26 cellular contexts compared by ENCODE assay signal in the genomic region with DNA sequence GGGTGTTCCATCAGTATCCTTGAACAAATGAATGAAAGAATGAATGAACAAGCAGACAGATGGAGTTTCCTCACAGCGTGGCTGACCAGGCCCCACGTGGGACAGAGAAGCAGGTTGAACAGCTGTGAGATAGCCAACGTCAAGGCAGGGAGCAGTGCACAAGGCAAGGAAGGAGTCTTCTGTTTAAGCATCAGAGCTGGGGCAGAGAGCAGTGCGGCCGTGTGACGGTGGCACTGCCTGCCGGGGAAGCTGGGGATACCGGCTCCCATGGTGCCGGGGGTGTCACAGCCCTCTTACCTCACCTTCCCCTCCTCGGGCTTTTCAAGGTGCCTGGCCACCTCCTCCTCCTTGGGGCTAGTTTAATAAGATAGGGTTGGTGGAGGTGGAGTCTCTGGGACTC.
"Had no signal": no experiment of that assay in that cellular context is flagged by ENCODE, and none has a peak within 500 bp of the region (broad histone marks: within the 10 kb centered on the region; RNA-seq: fewer than 3 reads in every experiment).

No MANE protein-coding gene starts in this region.

- ATAC-seq: naive thymus-derived CD4-positive, alpha-beta T cell; natural killer cell; pancreas; psoas muscle; right cardiac atrium; right lobe of liver; stimulated activated effector memory CD8-positive, alpha-beta T cell treated with anti-CD3 and anti-CD28 coated beads, Interleukin-12 subunit alpha, Interleukin-12 subunit beta, amount 100 ng/mL, for 72 hours; stimulated activated naive B cell treated with anti-CD40 and anti-IgM and Interleukin-4, amounts not matched to agents 10 μg/mL and 1 μg/mL and 100 μg/mL, for 72 hours had no signal

- H3K27ac Mint-ChIP-seq: naive thymus-derived CD4-positive, alpha-beta T cell; natural killer cell; nephron; stimulated activated effector memory CD8-positive, alpha-beta T cell treated with anti-CD3 and anti-CD28 coated beads, Interleukin-12 subunit alpha, Interleukin-12 subunit beta, amount 100 ng/mL, for 72 hours; stimulated activated naive B cell treated with anti-CD40 and anti-IgM and Interleukin-4, amounts not matched to agents 10 μg/mL and 1 μg/mL and 100 μg/mL, for 72 hours; stimulated activated naive CD8-positive, alpha-beta T cell treated with anti-CD3 and anti-CD28 coated beads, Interleukin-15, Interleukin-2, amounts not matched to agents 100 ng/mL and 50 ng/mL, for 24 hours had no signal

- H3K27me3 Mint-ChIP-seq: naive thymus-derived CD4-positive, alpha-beta T cell; stimulated activated naive B cell treated with anti-CD40 and anti-IgM and Interleukin-4, amounts not matched to agents 10 μg/mL and 1 μg/mL and 100 μg/mL, for 72 hours; stimulated activated naive CD8-positive, alpha-beta T cell treated with anti-CD3 and anti-CD28 coated beads, Interleukin-15, Interleukin-2, amounts not matched to agents 100 ng/mL and 50 ng/mL, for 24 hours had no signal

- H3K27me3 ChIP-seq: neutrophil, pancreas, right lobe of liver, sigmoid colon, stomach, thyroid gland, tibial nerve, upper lobe of left lung, vagina had no signal

- H3K4me3 ChIP-seq: pancreas, psoas muscle, right lobe of liver, sigmoid colon, stomach, thoracic aorta, thyroid gland, tibial nerve, upper lobe of left lung, vagina had no signal

- H3K36me3 Mint-ChIP-seq: natural killer cell; stimulated activated effector memory CD8-positive, alpha-beta T cell treated with anti-CD3 and anti-CD28 coated beads, Interleukin-12 subunit alpha, Interleukin-12 subunit beta, amount 100 ng/mL, for 72 hours had no signal

- DNase-seq: naive thymus-derived CD4-positive, alpha-beta T cell; natural killer cell; nucleus accumbens; pancreas; psoas muscle; right cardiac atrium; right lobe of liver; sigmoid colon; small intestine; stimulated activated CD4-positive, alpha-beta T cell treated with anti-CD3 and anti-CD28 coated beads, Interleukin-15, amount 100 ng/mL, for 24 hours; stimulated activated CD4-positive, alpha-beta T cell treated with anti-CD3 and anti-CD28 coated beads, Interleukin-2, amount 100 ng/mL, for 24 hours; stimulated activated CD4-positive, alpha-beta T cell treated with anti-CD3 and anti-CD28 coated beads, Interleukin-2, amount 100 ng/mL, for 48 hours; stimulated activated CD4-positive, alpha-beta T cell treated with anti-CD3 and anti-CD28 coated beads, Interleukin-4, amount 100 ng/mL, for 24 hours; stimulated activated naive B cell treated with anti-CD40 and anti-IgM and Interleukin-4, amounts not matched to agents 10 μg/mL and 1 μg/mL and 100 μg/mL, for 72 hours; stimulated activated naive CD4-positive, alpha-beta T cell treated with Interleukin-2 at 50 U/mL for 16 hours; stomach; thyroid gland; trophoblast cell; upper lobe of left lung had no signal

- H3K4me1 Mint-ChIP-seq: naive thymus-derived CD4-positive, alpha-beta T cell; natural killer cell; stimulated activated effector memory CD8-positive, alpha-beta T cell treated with anti-CD3 and anti-CD28 coated beads, Interleukin-12 subunit alpha, Interleukin-12 subunit beta, amount 100 ng/mL, for 72 hours; stimulated activated naive B cell treated with anti-CD40 and anti-IgM and Interleukin-4, amounts not matched to agents 10 μg/mL and 1 μg/mL and 100 μg/mL, for 72 hours had no signal

- H3K4me1 ChIP-seq: pancreas, right lobe of liver, sigmoid colon, stomach, thyroid gland, tibial nerve, upper lobe of left lung, vagina had no signal

- H3K9me3 ChIP-seq: neutrophil, pancreas, psoas muscle, right lobe of liver, sigmoid colon, stomach, thoracic aorta, thyroid gland, tibial nerve, upper lobe of left lung, vagina had no signal

- H3K27ac ChIP-seq: neutrophil, pancreas, psoas muscle, right lobe of liver, sigmoid colon, stomach, thoracic aorta, thyroid gland, tibial nerve, upper lobe of left lung, vagina had no signal

- H3K36me3 ChIP-seq: neutrophil had no signal

- H3K4me3 Mint-ChIP-seq: naive thymus-derived CD4-positive, alpha-beta T cell; natural killer cell; nephron; stimulated activated effector memory CD8-positive, alpha-beta T cell treated with anti-CD3 and anti-CD28 coated beads, Interleukin-12 subunit alpha, Interleukin-12 subunit beta, amount 100 ng/mL, for 72 hours; stimulated activated naive B cell treated with anti-CD40 and anti-IgM and Interleukin-4, amounts not matched to agents 10 μg/mL and 1 μg/mL and 100 μg/mL, for 72 hours; stimulated activated naive CD8-positive, alpha-beta T cell treated with anti-CD3 and anti-CD28 coated beads, Interleukin-15, Interleukin-2, amounts not matched to agents 100 ng/mL and 50 ng/mL, for 24 hours had no signal

- H3K9me3 Mint-ChIP-seq: naive thymus-derived CD4-positive, alpha-beta T cell; natural killer cell; nephron; stimulated activated effector memory CD8-positive, alpha-beta T cell treated with anti-CD3 and anti-CD28 coated beads, Interleukin-12 subunit alpha, Interleukin-12 subunit beta, amount 100 ng/mL, for 72 hours; stimulated activated naive B cell treated with anti-CD40 and anti-IgM and Interleukin-4, amounts not matched to agents 10 μg/mL and 1 μg/mL and 100 μg/mL, for 72 hours; stimulated activated naive CD8-positive, alpha-beta T cell treated with anti-CD3 and anti-CD28 coated beads, Interleukin-15, Interleukin-2, amounts not matched to agents 100 ng/mL and 50 ng/mL, for 24 hours had no signal
